In genomic region chr2:38666578-38666926, GRCh38 we compare ENCODE assay signal across 8 cellular contexts. TPM values are rescaled to one million over a fixed set of nuclear protein-coding genes. Genes with fewer than 3 reads are reported as not detected.
A peak's percentile ranks its signal among the peaks of the same experiment; 100 is the strongest.
DNase-seq lines count a peak whose midpoint lies in the region; ATAC-seq, FAIRE-seq and TF ChIP-seq lines count a peak whose summit lies in the region.

No MANE protein-coding gene starts in this region.

- H3K4me1 Mint-ChIP-seq in chondrocyte (ENCODE audit: low read depth) = peaks cover 29% of the 10 kb centered on the region

- intact Hi-C loops in lower lobe of right lung (cut with DNase I) (no loop called here), transverse colon (cut with DNase I; ENCODE audit: low total_unique reads) (loop anchor here (10.0 kb wide), 1 partner anchor 68 kb away; no protein-coding TSS in a partner anchor)

- no peaks in the 10 kb centered on the region for H3K27me3 ChIP-seq in lower lobe of right lung (ENCODE audit: low read depth)
- H3K27me3 ChIP-seq in transverse colon = no peaks in the 10 kb centered on the region

- no peaks in the 10 kb centered on the region for H3K9me3 ChIP-seq in lower lobe of right lung
- no peaks in the 10 kb centered on the region for H3K9me3 ChIP-seq in transverse colon

- 0 to 23% methylated on average over 3 of the region's 3 CpGs for WGBS in transverse colon (ENCODE audit: low coverage in 1 of 2), 2 donors

- H3K4me3 ChIP-seq in lower lobe of right lung = peak overlapping the region; percentile 71
- H3K4me3 ChIP-seq in transverse colon = peak overlapping the region; percentile 36 to 61 (median 48)

- H3K9me3 Mint-ChIP-seq in chondrocyte (ENCODE audit: low read depth) = no peaks in the 10 kb centered on the region

- H3K36me3 Mint-ChIP-seq in chondrocyte (ENCODE audit: low read depth) = no peaks in the 10 kb centered on the region

- peak; percentile 69 to 77 for ATAC-seq in lower lobe of right lung

- H3K36me3 ChIP-seq in lower lobe of right lung = no peaks in the 10 kb centered on the region
- no peaks in the 10 kb centered on the region for H3K36me3 ChIP-seq in transverse colon

- peak overlapping the region; percentile 73 for H3K4me3 Mint-ChIP-seq in chondrocyte (ENCODE audit: unreplicated experiment)

- no peaks in the 10 kb centered on the region for H3K27me3 Mint-ChIP-seq in chondrocyte (ENCODE audit: low read depth)

- TF ChIP-seq CTCF in chondrocyte (IDR thresholded peaks at IDR 0.05) (no peak), lower lobe of right lung (IDR thresholded peaks at IDR 0.05) (no peak), transverse colon (IDR thresholded peaks at IDR 0.05) (no peak)

- in situ Hi-C loops in transverse colon (cut with MboI; ENCODE audit: low pct_ligation_motif_present in 1 of 4, low pct_unique_long_range_greater_than_20kb in 1 of 4, low sequenced_read_pairs in 3 of 4) = loop anchor here in 2 of 4 donors (10.0 kb wide), 1 partner anchor 62 kb away; the partner anchor contains the start of gene HNRNPLL (in 2 of the 2)

- H3K27ac ChIP-seq in lower lobe of right lung (peak overlapping the region; percentile 77), transverse colon (peak overlapping the region; percentile 84 to 95 (median 90))

- H3K4me1 ChIP-seq in lower lobe of right lung = peaks cover 21% of the 10 kb centered on the region
- peaks cover 0 to 42% (median 15%) of the 10 kb centered on the region in 4 donors for H3K4me1 ChIP-seq in transverse colon

- no peak for TF ChIP-seq EP300 in transverse colon (IDR thresholded peaks at IDR 0.05; ENCODE audit: low read depth)

- TF ChIP-seq POLR2A in transverse colon (IDR thresholded peaks at IDR 0.05) (no peak), GM12891 (IDR thresholded peaks at IDR 0.05; ENCODE audit: low read depth, low read length) (no peak; the same call in 1 of the 2 replicates)

- DNase-seq in stimulated activated CD4-positive, alpha-beta T cell treated with anti-CD3 and anti-CD28 coated beads, Interleukin-15, amount 100 ng/mL, for 24 hours = peak; percentile 34
- no peak for DNase-seq in stimulated activated CD4-positive, alpha-beta T cell treated with anti-CD3 and anti-CD28 coated beads, Interleukin-4, amount 100 ng/mL, for 4 hours
- DNase-seq in MV-4-11 (lab: John Stamatoyannopoulos, UW) = peak; percentile 68
- DNase-seq in chondrocyte (ENCODE audit: low spot score) = no peak
- DNase-seq in lower lobe of right lung = peak; percentile 56
- DNase-seq in transverse colon = peak; percentile 78
- DNase-seq in GM12891 (ENCODE audit: insufficient read length, low spot score) = no peak
- DNase-seq in dermis blood vessel endothelial cell = no peak

- peak overlapping the region; percentile 70 for H3K27ac Mint-ChIP-seq in chondrocyte (ENCODE audit: unreplicated experiment)

- FAIRE-seq in GM12891 (lab: Jason Lieb, UNC) = no peak

TF ChIP-seq in GM12891, 5 proteins besides CTCF, POLR2A, EP300 and RAD21:
- no peak for TF ChIP-seq POLR2AphosphoS5 (IDR thresholded peaks at IDR 0.05; ENCODE audit: low read depth, low read length)
- TF ChIP-seq SPI1 (IDR thresholded peaks at IDR 0.05; ENCODE audit: low read depth, low read length) = no peak
- TF ChIP-seq PAX5 (IDR thresholded peaks at IDR 0.05; ENCODE audit: insufficient read depth, low read length, severe bottlenecking) = no peak
- TF ChIP-seq TAF1 (IDR thresholded peaks at IDR 0.05; ENCODE audit: low read depth, low read length) = no peak
- TF ChIP-seq POU2F2 (IDR thresholded peaks at IDR 0.05; ENCODE audit: low read depth, low read length) = no peak

RNA-seq across cellular contexts. Expression of gene GALM, which starts 0.6 kb away (rescaled TPM):
- 4.7 to 6.5 TPM (median 4.8 TPM) in 3 replicates for total RNA-seq in chondrocyte
- 17.7 TPM for total RNA-seq in lower lobe of right lung
- total RNA-seq in transverse colon = 10 to 100 TPM; 35.5 to 80.6 (median 70.9) TPM
- 24.9 TPM for polyA plus RNA-seq in GM12891 (2012; ENCODE audit: low read depth, missing spikeins)
- 6.3 and 18.2 TPM in 2 replicates for total RNA-seq in dermis blood vessel endothelial cell

Comparison
In these comparisons a context has a peak if more than half of its experiments do, and no peak if none do; other contexts are left out.
1. DNase-seq: peak in stimulated activated CD4-positive, alpha-beta T cell treated with anti-CD3 and anti-CD28 coated beads, Interleukin-15, amount 100 ng/mL, for 24 hours (single experiment), MV-4-11 (single experiment), lower lobe of right lung (single experiment) and transverse colon (single experiment); none in stimulated activated CD4-positive, alpha-beta T cell treated with anti-CD3 and anti-CD28 coated beads, Interleukin-4, amount 100 ng/mL, for 4 hours (0 of 2), chondrocyte (single experiment), GM12891 (single experiment) and dermis blood vessel endothelial cell (single experiment).